In genomic region chr9:36190388-36191289, GRCh38 we compare ENCODE assay signal across 1 cellular context.
TF ChIP-seq lines count a peak whose summit lies in the region.

TSS of gene CLTA (plus strand) at chr9:36190921. CDS start at chr9:36191057, 136 bp downstream.

TF ChIP-seq in SK-N-SH, 30 proteins besides CTCF, POLR2A, EP300 and RAD21 (continued from another document):
- peak; percentile 81; the same call in 1 of the 2 replicates for TF ChIP-seq SIN3A (IDR thresholded peaks at IDR 0.05; ENCODE audit: borderline replicate concordance, low read depth, low read length)
- peak; percentile 61 for TF ChIP-seq RFX5 (IDR thresholded peaks at IDR 0.05; ENCODE audit: low read length)
- TF ChIP-seq USF1 (IDR thresholded peaks at IDR 0.05; ENCODE audit: borderline replicate concordance, low read depth) = peak; percentile 84
- TF ChIP-seq NFIC (IDR thresholded peaks at IDR 0.05; ENCODE audit: borderline replicate concordance) = no peak
- TF ChIP-seq FOXM1 (IDR thresholded peaks at IDR 0.05; ENCODE audit: low read depth) = no peak
- peak; percentile 93 for TF ChIP-seq MXI1 (IDR thresholded peaks at IDR 0.05; ENCODE audit: low read depth, low read length)
- TF ChIP-seq JUND (IDR thresholded peaks at IDR 0.05) = no peak
- TF ChIP-seq CHD2 (IDR thresholded peaks at IDR 0.05; ENCODE audit: low read length, partially characterized antibody) = peak; percentile 69
- peak; percentile 87 for TF ChIP-seq TAF1 (IDR thresholded peaks at IDR 0.05; ENCODE audit: borderline replicate concordance, low read depth, low read length)
